Comparison of ENCODE assay signal across 20 cellular contexts in the genomic region with DNA sequence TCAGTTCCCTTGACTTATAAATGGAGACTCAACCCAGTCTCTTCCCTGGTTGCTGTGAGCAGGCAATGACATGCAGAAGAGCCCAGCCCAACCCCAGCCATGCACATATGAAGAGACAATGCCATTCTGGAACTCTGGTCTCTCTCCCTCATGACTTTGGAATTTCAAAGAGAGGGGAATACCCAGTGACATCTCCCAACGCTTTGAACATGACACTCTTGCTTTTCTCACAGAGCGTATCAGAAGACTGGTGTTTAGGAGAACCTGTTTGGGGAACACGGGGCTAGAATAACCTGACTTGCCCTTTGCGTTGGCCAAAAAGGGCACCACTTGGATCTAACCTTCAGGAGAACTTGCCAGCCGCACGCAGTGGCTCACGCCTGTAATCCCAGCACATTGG.
"Had no signal": no experiment of that assay in that cellular context is flagged by ENCODE, and none has a peak within 500 bp of the region (broad histone marks: within the 10 kb centered on the region; RNA-seq: fewer than 3 reads in every experiment).

No MANE protein-coding gene starts in this region.

- H3K27me3 Mint-ChIP-seq: activated CD4-positive, alpha-beta memory T cell treated with anti-CD3 and anti-CD28 coated beads for 36 hours; activated CD4-positive, alpha-beta T cell treated with anti-CD3 and anti-CD28 coated beads for 36 hours; activated naive CD8-positive, alpha-beta T cell treated with anti-CD3 and anti-CD28 coated beads for 36 hours; natural killer cell treated with Interleukin-12 subunit alpha and Interleukin-12 subunit beta and Interleukin-15 and Interleukin-18, amount 100 ng/mL, for 72 hours had no signal

- H3K4me1 ChIP-seq: left ventricle myocardium inferior, pancreas, right lobe of liver, upper lobe of left lung had no signal

- H3K36me3 ChIP-seq: breast epithelium had no signal

- DNase-seq: activated CD4-positive, alpha-beta memory T cell treated with anti-CD3 and anti-CD28 coated beads for 36 hours; activated CD4-positive, alpha-beta T cell treated with anti-CD3 and anti-CD28 coated beads for 36 hours; activated naive CD4-positive, alpha-beta T cell treated with Interleukin-2 at 50 U/mL for 16 hours; activated naive CD8-positive, alpha-beta T cell treated with anti-CD3 and anti-CD28 coated beads for 36 hours; activated T-cell treated with anti-CD3 and anti-CD28 coated beads, Interleukin-2, amount 50 U/mL, for 48 hours; effector CD4-positive, alpha-beta T cell; left ventricle myocardium inferior; pancreas; right lobe of liver; stimulated activated CD4-positive, alpha-beta T cell treated with anti-CD3 and anti-CD28 coated beads, Interleukin-2, amount 100 ng/mL, for 48 hours; stimulated activated CD8-positive, alpha-beta memory T cell treated with anti-CD3 and anti-CD28 coated beads, Interleukin-4, amount 100 ng/mL, for 48 hours; stimulated activated naive CD4-positive, alpha-beta T cell; T1000; upper lobe of left lung had no signal

- H3K27me3 ChIP-seq: breast epithelium, neutrophil, pancreas, right lobe of liver, upper lobe of left lung had no signal

- H3K9me3 Mint-ChIP-seq: activated CD4-positive, alpha-beta memory T cell treated with anti-CD3 and anti-CD28 coated beads for 36 hours; activated naive CD8-positive, alpha-beta T cell treated with anti-CD3 and anti-CD28 coated beads for 36 hours; natural killer cell treated with Interleukin-12 subunit alpha and Interleukin-12 subunit beta and Interleukin-15 and Interleukin-18, amount 100 ng/mL, for 72 hours; T-helper 1 cell treated with Interleukin-12 subunit alpha and Interleukin-12 subunit beta and Interleukin-4 antibody, amounts not matched to agents 30 μg/mL and 1 μg/mL, for 36 hours; WTC11 had no signal

- H3K4me3 Mint-ChIP-seq: activated CD4-positive, alpha-beta memory T cell treated with anti-CD3 and anti-CD28 coated beads for 36 hours; activated CD4-positive, alpha-beta T cell treated with anti-CD3 and anti-CD28 coated beads for 36 hours; activated naive CD8-positive, alpha-beta T cell treated with anti-CD3 and anti-CD28 coated beads for 36 hours; natural killer cell treated with Interleukin-12 subunit alpha and Interleukin-12 subunit beta and Interleukin-15 and Interleukin-18, amount 100 ng/mL, for 72 hours; T-helper 1 cell treated with Interleukin-12 subunit alpha and Interleukin-12 subunit beta and Interleukin-4 antibody, amounts not matched to agents 30 μg/mL and 1 μg/mL, for 36 hours; WTC11 had no signal

- H3K27ac ChIP-seq: left ventricle myocardium inferior, neutrophil, pancreas, right lobe of liver, thoracic aorta, upper lobe of left lung had no signal

- H3K27ac Mint-ChIP-seq: activated CD4-positive, alpha-beta memory T cell treated with anti-CD3 and anti-CD28 coated beads for 36 hours; activated CD4-positive, alpha-beta T cell treated with anti-CD3 and anti-CD28 coated beads for 36 hours; activated naive CD8-positive, alpha-beta T cell treated with anti-CD3 and anti-CD28 coated beads for 36 hours; natural killer cell treated with Interleukin-12 subunit alpha and Interleukin-12 subunit beta and Interleukin-15 and Interleukin-18, amount 100 ng/mL, for 72 hours; T-helper 1 cell treated with Interleukin-12 subunit alpha and Interleukin-12 subunit beta and Interleukin-4 antibody, amounts not matched to agents 30 μg/mL and 1 μg/mL, for 36 hours; WTC11 had no signal

- H3K4me1 Mint-ChIP-seq: WTC11 had no signal

- H3K4me3 ChIP-seq: breast epithelium, left ventricle myocardium inferior, pancreas, right lobe of liver, thoracic aorta, upper lobe of left lung had no signal

- H3K9me3 ChIP-seq: breast epithelium, left ventricle myocardium inferior, neutrophil, pancreas, right lobe of liver, thoracic aorta, upper lobe of left lung had no signal

- ATAC-seq: activated CD4-positive, alpha-beta T cell treated with anti-CD3 and anti-CD28 coated beads for 36 hours; natural killer cell treated with Interleukin-12 subunit alpha and Interleukin-12 subunit beta and Interleukin-15 and Interleukin-18, amount 100 ng/mL, for 72 hours; pancreas; right lobe of liver; WTC11 had no signal
